1 cellular context compared by ENCODE assay signal in genomic region chr14:33652566-33653320, GRCh38.
A peak's percentile ranks its signal among the peaks of the same experiment; 100 is the strongest.
TF ChIP-seq lines count a peak whose summit lies in the region.

No MANE protein-coding gene starts in this region.

TF ChIP-seq in K562, 482 proteins besides CTCF, POLR2A, EP300 and RAD21 (continued from another document and continues in another):
- peak; percentile 77 for TF ChIP-seq ATF3 (IDR thresholded peaks at IDR 0.05)
- no peak for TF ChIP-seq ATF3 (CRISPR knock-in tag; conservative IDR thresholded peaks at IDR 0.05)
- no peak for TF ChIP-seq ZNF140 (CRISPR knock-in tag; IDR thresholded peaks at IDR 0.05)
- peak; percentile 69 for TF ChIP-seq TAL1 (IDR thresholded peaks at IDR 0.05)
- TF ChIP-seq NRF1 (conservative IDR thresholded peaks at IDR 0.05 in 1 of 2, IDR thresholded peaks at IDR 0.05 in 1 of 2): no peak
- 0 out of 2 replicates have a peak, but pooled peaks have one; percentile 46 for TF ChIP-seq LCOR (CRISPR knock-in tag; IDR thresholded peaks at IDR 0.05)
- TF ChIP-seq ARID3A (IDR thresholded peaks at IDR 0.05; ENCODE audit: borderline replicate concordance, low read depth, low read length): no peak
- TF ChIP-seq NCOR1 (IDR thresholded peaks at IDR 0.05): peak; percentile 61
- peak; percentile 40; the same call in 1 of the 2 replicates for TF ChIP-seq CBFA2T2 (conservative IDR thresholded peaks at IDR 0.05)
- peak; percentile 26; the same call in 1 of the 2 replicates for TF ChIP-seq SMARCC2 (IDR thresholded peaks at IDR 0.05; ENCODE audit: low read depth)
- no peak for TF ChIP-seq THRA (IDR thresholded peaks at IDR 0.05)
- peak; percentile 62 for TF ChIP-seq HMBOX1 (IDR thresholded peaks at IDR 0.05)
- TF ChIP-seq TCF3 (CRISPR knock-in tag; IDR thresholded peaks at IDR 0.05): peak; percentile 81
- peak; percentile 52 for TF ChIP-seq CEBPB (tag; IDR thresholded peaks at IDR 0.05)
- peak; percentile 85 for TF ChIP-seq ATF7 (IDR thresholded peaks at IDR 0.05)
- no peak for TF ChIP-seq PREB (CRISPR knock-in tag; IDR thresholded peaks at IDR 0.05)
- no peak for TF ChIP-seq PML (IDR thresholded peaks at IDR 0.05; ENCODE audit: low read length)
- TF ChIP-seq ZNF785 (CRISPR knock-in tag; IDR thresholded peaks at IDR 0.05): no peak
- TF ChIP-seq ARID1B (IDR thresholded peaks at IDR 0.05): peak; percentile 84
- TF ChIP-seq FOXK2 (conservative IDR thresholded peaks at IDR 0.05 in 1 of 2, IDR thresholded peaks at IDR 0.05 in 1 of 2; ENCODE audit: low read depth in 2 of 2): peak in 1 of 2 experiments; percentile 52; a peak in 1 of 4 replicates
- TF ChIP-seq U2AF2 (optimal IDR thresholded peaks at IDR 0.05; ENCODE audit: low read depth, low read length): no peak
- peak; percentile 68; the same call in 1 of the 2 replicates for TF ChIP-seq TEAD4 (IDR thresholded peaks at IDR 0.05; ENCODE audit: low read length)
- no peak for TF ChIP-seq TEAD4 (CRISPR knock-in tag; IDR thresholded peaks at IDR 0.05; ENCODE audit: borderline replicate concordance)
- no peak for TF ChIP-seq RREB1 (CRISPR knock-in tag; IDR thresholded peaks at IDR 0.05)
- TF ChIP-seq CTCFL (IDR thresholded peaks at IDR 0.05; ENCODE audit: borderline replicate concordance, insufficient read depth, low read depth, low read length, poor library complexity, severe bottlenecking): no peak
- peak; percentile 71 for TF ChIP-seq CBFA2T3 (IDR thresholded peaks at IDR 0.05)
- TF ChIP-seq MAFF (IDR thresholded peaks at IDR 0.05; ENCODE audit: low read length): peak; percentile 47
- TF ChIP-seq NKRF (IDR thresholded peaks at IDR 0.05; ENCODE audit: borderline replicate concordance): no peak
- TF ChIP-seq ZNF175 (CRISPR knock-in tag; IDR thresholded peaks at IDR 0.05; ENCODE audit: low read depth): peak; percentile 31; the same call in 1 of the 2 replicates
- peak; percentile 84 for TF ChIP-seq ZNF316 (IDR thresholded peaks at IDR 0.05)
- 0 out of 2 replicates have a peak, but pooled peaks have one; percentile 17 for TF ChIP-seq ZNF766 (CRISPR knock-in tag; conservative IDR thresholded peaks at IDR 0.05)
- TF ChIP-seq SAFB (IDR thresholded peaks at IDR 0.05; ENCODE audit: borderline replicate concordance, low read depth, low read length): no peak
- TF ChIP-seq TFAP4 (CRISPR knock-in tag; IDR thresholded peaks at IDR 0.05; ENCODE audit: borderline replicate concordance): no peak
- 0 out of 2 replicates have a peak, but pooled peaks have one; percentile 35 for TF ChIP-seq CTBP1 (IDR thresholded peaks at IDR 0.05; ENCODE audit: borderline replicate concordance)
- TF ChIP-seq SOX6 (IDR thresholded peaks at IDR 0.05): 0 out of 2 replicates have a peak, but pooled peaks have one; percentile 42
- no peak for TF ChIP-seq ZBTB8A (IDR thresholded peaks at IDR 0.05; ENCODE audit: partially characterized antibody)
- TF ChIP-seq PTRF (tag; IDR thresholded peaks at IDR 0.05): no peak
- peak; percentile 86 for TF ChIP-seq MAFG (tag; conservative IDR thresholded peaks at IDR 0.05)
- TF ChIP-seq PCBP1 (IDR thresholded peaks at IDR 0.05; ENCODE audit: low read depth, low read length, poor library complexity, severe bottlenecking): no peak
- TF ChIP-seq DPF2 (IDR thresholded peaks at IDR 0.05): peak; percentile 51; the same call in 1 of the 2 replicates
- no peak for TF ChIP-seq NFE2L1 (tag; IDR thresholded peaks at IDR 0.05; ENCODE audit: borderline replicate concordance, low read depth)
- TF ChIP-seq ELF2 (CRISPR knock-in tag; IDR thresholded peaks at IDR 0.05): no peak
- no peak for TF ChIP-seq CREB3 (tag; conservative IDR thresholded peaks at IDR 0.05; ENCODE audit: low read depth)
- TF ChIP-seq IFI16 (CRISPR knock-in tag; IDR thresholded peaks at IDR 0.05): no peak
